ENCODE assay signal across 2 cellular contexts in the genomic region with DNA sequence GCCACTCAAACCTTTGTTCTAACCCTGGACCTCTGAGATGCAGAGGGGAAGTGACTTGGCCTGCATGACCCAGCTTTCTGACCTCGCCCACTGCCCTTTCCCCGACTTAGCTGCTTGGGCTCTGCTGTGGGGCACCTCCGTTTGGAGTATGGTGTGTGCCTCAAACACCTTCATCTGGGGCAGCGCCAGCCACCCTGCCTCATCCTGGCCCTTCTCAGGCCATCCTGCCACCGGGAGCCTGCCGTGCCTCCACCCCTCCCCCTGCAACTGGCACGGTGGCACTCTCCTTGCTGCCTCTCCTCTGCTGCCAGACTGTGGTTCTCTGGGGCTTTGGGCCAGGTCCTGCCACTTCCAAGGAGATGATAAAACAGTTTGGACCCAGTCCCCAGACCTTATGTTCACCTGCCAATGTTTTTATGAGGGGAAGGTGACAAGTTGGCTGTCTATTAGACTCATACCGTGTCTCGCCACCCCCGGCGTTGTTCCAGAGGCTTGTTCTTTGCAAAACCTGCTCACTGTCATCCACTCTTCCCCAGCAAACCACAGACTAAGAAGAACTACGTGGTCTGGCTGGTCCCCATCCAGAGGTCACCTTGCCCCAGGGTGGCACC.
TF ChIP-seq lines count a peak whose summit lies in the region.

No MANE protein-coding gene starts in this region.

TF ChIP-seq in SK-N-SH, 30 proteins besides CTCF, POLR2A, EP300 and RAD21 (continued from another document):
- TF ChIP-seq, protein P1, sequence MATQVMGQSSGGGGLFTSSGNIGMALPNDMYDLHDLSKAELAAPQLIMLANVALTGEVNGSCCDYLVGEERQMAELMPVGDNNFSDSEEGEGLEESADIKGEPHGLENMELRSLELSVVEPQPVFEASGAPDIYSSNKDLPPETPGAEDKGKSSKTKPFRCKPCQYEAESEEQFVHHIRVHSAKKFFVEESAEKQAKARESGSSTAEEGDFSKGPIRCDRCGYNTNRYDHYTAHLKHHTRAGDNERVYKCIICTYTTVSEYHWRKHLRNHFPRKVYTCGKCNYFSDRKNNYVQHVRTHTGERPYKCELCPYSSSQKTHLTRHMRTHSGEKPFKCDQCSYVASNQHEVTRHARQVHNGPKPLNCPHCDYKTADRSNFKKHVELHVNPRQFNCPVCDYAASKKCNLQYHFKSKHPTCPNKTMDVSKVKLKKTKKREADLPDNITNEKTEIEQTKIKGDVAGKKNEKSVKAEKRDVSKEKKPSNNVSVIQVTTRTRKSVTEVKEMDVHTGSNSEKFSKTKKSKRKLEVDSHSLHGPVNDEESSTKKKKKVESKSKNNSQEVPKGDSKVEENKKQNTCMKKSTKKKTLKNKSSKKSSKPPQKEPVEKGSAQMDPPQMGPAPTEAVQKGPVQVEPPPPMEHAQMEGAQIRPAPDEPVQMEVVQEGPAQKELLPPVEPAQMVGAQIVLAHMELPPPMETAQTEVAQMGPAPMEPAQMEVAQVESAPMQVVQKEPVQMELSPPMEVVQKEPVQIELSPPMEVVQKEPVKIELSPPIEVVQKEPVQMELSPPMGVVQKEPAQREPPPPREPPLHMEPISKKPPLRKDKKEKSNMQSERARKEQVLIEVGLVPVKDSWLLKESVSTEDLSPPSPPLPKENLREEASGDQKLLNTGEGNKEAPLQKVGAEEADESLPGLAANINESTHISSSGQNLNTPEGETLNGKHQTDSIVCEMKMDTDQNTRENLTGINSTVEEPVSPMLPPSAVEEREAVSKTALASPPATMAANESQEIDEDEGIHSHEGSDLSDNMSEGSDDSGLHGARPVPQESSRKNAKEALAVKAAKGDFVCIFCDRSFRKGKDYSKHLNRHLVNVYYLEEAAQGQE (IDR thresholded peaks at IDR 0.05; ENCODE audit: low read depth, low read length), result no peak
- TF ChIP-seq ELF1 (IDR thresholded peaks at IDR 0.05), result no peak
- no peak for TF ChIP-seq RFX5 (IDR thresholded peaks at IDR 0.05; ENCODE audit: low read length)
- TF ChIP-seq SIN3A (IDR thresholded peaks at IDR 0.05; ENCODE audit: borderline replicate concordance, low read depth, low read length), result no peak
- no peak for TF ChIP-seq JUND (IDR thresholded peaks at IDR 0.05)
- no peak for TF ChIP-seq MAX (IDR thresholded peaks at IDR 0.05; ENCODE audit: low read depth)
- TF ChIP-seq SMC3 (IDR thresholded peaks at IDR 0.05; ENCODE audit: low read depth, low read length), result no peak
- no peak for TF ChIP-seq ZBTB33 (IDR thresholded peaks at IDR 0.05; ENCODE audit: borderline replicate concordance, low read depth)
- no peak for TF ChIP-seq NRF1 (IDR thresholded peaks at IDR 0.05; ENCODE audit: low read depth, low read length)
- no peak for TF ChIP-seq FOXM1 (IDR thresholded peaks at IDR 0.05; ENCODE audit: low read depth)
- TF ChIP-seq RCOR1 (IDR thresholded peaks at IDR 0.05; ENCODE audit: low read length), result no peak
- no peak for TF ChIP-seq USF1 (IDR thresholded peaks at IDR 0.05; ENCODE audit: borderline replicate concordance, low read depth)
- no peak for TF ChIP-seq CHD2 (IDR thresholded peaks at IDR 0.05; ENCODE audit: low read length, partially characterized antibody)
- no peak for TF ChIP-seq EZH2phosphoT487 (IDR thresholded peaks at IDR 0.05; ENCODE audit: borderline replicate concordance, low read depth)
- TF ChIP-seq NFIC (IDR thresholded peaks at IDR 0.05; ENCODE audit: borderline replicate concordance), result no peak

TF ChIP-seq in SK-N-SH treated with all-trans-retinoic acid at 6 μM for 48 hours, 23 proteins besides CTCF, POLR2A, EP300 and RAD21 (continued from another document):
- TF ChIP-seq ZC3H10 (CRISPR knock-in tag; IDR thresholded peaks at IDR 0.05) (no peak), PATZ1 (CRISPR knock-in tag; IDR thresholded peaks at IDR 0.05; ENCODE audit: borderline replicate concordance) (no peak), ZFP3 (CRISPR knock-in tag; IDR thresholded peaks at IDR 0.05) (no peak), ZNF8 (CRISPR knock-in tag; IDR thresholded peaks at IDR 0.05) (no peak), ZFP30 (CRISPR knock-in tag; IDR thresholded peaks at IDR 0.05) (no peak), CSDC2 (CRISPR knock-in tag; IDR thresholded peaks at IDR 0.05) (no peak)
- TF ChIP-seq, protein P2, sequence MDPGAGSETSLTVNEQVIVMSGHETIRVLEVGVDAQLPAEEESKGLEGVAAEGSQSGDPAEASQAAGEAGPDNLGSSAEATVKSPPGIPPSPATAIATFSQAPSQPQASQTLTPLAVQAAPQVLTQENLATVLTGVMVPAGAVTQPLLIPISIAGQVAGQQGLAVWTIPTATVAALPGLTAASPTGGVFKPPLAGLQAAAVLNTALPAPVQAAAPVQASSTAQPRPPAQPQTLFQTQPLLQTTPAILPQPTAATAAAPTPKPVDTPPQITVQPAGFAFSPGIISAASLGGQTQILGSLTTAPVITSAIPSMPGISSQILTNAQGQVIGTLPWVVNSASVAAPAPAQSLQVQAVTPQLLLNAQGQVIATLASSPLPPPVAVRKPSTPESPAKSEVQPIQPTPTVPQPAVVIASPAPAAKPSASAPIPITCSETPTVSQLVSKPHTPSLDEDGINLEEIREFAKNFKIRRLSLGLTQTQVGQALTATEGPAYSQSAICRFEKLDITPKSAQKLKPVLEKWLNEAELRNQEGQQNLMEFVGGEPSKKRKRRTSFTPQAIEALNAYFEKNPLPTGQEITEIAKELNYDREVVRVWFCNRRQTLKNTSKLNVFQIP (CRISPR knock-in tag; IDR thresholded peaks at IDR 0.05; ENCODE audit: borderline replicate concordance, low read depth), result no peak
- TF ChIP-seq, protein P3, sequence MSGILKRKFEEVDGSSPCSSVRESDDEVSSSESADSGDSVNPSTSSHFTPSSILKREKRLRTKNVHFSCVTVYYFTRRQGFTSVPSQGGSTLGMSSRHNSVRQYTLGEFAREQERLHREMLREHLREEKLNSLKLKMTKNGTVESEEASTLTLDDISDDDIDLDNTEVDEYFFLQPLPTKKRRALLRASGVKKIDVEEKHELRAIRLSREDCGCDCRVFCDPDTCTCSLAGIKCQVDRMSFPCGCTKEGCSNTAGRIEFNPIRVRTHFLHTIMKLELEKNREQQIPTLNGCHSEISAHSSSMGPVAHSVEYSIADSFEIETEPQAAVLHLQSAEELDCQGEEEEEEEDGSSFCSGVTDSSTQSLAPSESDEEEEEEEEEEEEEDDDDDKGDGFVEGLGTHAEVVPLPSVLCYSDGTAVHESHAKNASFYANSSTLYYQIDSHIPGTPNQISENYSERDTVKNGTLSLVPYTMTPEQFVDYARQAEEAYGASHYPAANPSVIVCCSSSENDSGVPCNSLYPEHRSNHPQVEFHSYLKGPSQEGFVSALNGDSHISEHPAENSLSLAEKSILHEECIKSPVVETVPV (CRISPR knock-in tag; IDR thresholded peaks at IDR 0.05), result no peak
- TF ChIP-seq, protein P4, sequence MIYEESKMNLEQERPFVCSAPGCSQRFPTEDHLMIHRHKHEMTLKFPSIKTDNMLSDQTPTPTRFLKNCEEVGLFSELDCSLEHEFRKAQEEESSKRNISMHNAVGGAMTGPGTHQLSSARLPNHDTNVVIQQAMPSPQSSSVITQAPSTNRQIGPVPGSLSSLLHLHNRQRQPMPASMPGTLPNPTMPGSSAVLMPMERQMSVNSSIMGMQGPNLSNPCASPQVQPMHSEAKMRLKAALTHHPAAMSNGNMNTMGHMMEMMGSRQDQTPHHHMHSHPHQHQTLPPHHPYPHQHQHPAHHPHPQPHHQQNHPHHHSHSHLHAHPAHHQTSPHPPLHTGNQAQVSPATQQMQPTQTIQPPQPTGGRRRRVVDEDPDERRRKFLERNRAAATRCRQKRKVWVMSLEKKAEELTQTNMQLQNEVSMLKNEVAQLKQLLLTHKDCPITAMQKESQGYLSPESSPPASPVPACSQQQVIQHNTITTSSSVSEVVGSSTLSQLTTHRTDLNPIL (CRISPR knock-in tag; IDR thresholded peaks at IDR 0.05; ENCODE audit: low read depth), result no peak
TF ChIP-seq in SK-N-SH treated with all-trans-retinoic acid at 6 μM for 48 hours: peak in this region for 0.
